In the genomic region with DNA sequence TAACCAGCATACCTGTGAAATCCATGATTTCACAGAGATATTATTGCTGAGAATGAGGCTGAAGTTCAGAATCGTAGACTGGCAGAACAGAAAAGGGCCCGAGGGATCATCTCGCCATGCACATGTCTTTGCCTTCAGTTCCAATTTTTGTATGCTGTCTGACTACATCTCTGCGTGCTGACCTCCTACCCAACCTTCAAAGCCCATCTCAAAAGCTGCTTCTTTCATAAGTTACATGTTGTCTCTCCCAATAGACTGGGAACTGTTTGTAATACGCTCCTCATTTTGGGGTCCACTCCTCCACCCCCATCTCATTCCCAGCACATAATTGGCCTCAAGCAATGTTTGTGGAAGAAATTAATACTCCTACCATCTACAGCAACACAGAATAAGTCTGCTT, we compare ENCODE assay signal across 1 cellular context.
TF ChIP-seq lines count a peak whose summit lies in the region.

No MANE protein-coding gene starts in this region.

TF ChIP-seq in WTC11, 78 proteins besides CTCF, POLR2A, EP300 and RAD21 (continued from another document):
- TF ChIP-seq, protein P1, sequence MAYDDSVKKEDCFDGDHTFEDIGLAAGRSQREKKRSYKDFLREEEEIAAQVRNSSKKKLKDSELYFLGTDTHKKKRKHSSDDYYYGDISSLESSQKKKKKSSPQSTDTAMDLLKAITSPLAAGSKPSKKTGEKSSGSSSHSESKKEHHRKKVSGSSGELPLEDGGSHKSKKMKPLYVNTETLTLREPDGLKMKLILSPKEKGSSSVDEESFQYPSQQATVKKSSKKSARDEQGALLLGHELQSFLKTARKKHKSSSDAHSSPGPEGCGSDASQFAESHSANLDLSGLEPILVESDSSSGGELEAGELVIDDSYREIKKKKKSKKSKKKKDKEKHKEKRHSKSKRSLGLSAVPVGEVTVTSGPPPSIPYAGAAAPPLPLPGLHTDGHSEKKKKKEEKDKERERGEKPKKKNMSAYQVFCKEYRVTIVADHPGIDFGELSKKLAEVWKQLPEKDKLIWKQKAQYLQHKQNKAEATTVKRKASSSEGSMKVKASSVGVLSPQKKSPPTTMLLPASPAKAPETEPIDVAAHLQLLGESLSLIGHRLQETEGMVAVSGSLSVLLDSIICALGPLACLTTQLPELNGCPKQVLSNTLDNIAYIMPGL (CRISPR knock-in tag; IDR thresholded peaks at IDR 0.05): no peak
- TF ChIP-seq, protein P2, sequence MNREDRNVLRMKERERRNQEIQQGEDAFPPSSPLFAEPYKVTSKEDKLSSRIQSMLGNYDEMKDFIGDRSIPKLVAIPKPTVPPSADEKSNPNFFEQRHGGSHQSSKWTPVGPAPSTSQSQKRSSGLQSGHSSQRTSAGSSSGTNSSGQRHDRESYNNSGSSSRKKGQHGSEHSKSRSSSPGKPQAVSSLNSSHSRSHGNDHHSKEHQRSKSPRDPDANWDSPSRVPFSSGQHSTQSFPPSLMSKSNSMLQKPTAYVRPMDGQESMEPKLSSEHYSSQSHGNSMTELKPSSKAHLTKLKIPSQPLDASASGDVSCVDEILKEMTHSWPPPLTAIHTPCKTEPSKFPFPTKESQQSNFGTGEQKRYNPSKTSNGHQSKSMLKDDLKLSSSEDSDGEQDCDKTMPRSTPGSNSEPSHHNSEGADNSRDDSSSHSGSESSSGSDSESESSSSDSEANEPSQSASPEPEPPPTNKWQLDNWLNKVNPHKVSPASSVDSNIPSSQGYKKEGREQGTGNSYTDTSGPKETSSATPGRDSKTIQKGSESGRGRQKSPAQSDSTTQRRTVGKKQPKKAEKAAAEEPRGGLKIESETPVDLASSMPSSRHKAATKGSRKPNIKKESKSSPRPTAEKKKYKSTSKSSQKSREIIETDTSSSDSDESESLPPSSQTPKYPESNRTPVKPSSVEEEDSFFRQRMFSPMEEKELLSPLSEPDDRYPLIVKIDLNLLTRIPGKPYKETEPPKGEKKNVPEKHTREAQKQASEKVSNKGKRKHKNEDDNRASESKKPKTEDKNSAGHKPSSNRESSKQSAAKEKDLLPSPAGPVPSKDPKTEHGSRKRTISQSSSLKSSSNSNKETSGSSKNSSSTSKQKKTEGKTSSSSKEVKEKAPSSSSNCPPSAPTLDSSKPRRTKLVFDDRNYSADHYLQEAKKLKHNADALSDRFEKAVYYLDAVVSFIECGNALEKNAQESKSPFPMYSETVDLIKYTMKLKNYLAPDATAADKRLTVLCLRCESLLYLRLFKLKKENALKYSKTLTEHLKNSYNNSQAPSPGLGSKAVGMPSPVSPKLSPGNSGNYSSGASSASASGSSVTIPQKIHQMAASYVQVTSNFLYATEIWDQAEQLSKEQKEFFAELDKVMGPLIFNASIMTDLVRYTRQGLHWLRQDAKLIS (CRISPR knock-in tag; IDR thresholded peaks at IDR 0.05; ENCODE audit: borderline replicate concordance): no peak
- TF ChIP-seq, protein P3, sequence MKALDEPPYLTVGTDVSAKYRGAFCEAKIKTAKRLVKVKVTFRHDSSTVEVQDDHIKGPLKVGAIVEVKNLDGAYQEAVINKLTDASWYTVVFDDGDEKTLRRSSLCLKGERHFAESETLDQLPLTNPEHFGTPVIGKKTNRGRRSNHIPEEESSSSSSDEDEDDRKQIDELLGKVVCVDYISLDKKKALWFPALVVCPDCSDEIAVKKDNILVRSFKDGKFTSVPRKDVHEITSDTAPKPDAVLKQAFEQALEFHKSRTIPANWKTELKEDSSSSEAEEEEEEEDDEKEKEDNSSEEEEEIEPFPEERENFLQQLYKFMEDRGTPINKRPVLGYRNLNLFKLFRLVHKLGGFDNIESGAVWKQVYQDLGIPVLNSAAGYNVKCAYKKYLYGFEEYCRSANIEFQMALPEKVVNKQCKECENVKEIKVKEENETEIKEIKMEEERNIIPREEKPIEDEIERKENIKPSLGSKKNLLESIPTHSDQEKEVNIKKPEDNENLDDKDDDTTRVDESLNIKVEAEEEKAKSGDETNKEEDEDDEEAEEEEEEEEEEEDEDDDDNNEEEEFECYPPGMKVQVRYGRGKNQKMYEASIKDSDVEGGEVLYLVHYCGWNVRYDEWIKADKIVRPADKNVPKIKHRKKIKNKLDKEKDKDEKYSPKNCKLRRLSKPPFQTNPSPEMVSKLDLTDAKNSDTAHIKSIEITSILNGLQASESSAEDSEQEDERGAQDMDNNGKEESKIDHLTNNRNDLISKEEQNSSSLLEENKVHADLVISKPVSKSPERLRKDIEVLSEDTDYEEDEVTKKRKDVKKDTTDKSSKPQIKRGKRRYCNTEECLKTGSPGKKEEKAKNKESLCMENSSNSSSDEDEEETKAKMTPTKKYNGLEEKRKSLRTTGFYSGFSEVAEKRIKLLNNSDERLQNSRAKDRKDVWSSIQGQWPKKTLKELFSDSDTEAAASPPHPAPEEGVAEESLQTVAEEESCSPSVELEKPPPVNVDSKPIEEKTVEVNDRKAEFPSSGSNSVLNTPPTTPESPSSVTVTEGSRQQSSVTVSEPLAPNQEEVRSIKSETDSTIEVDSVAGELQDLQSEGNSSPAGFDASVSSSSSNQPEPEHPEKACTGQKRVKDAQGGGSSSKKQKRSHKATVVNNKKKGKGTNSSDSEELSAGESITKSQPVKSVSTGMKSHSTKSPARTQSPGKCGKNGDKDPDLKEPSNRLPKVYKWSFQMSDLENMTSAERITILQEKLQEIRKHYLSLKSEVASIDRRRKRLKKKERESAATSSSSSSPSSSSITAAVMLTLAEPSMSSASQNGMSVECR (CRISPR knock-in tag; IDR thresholded peaks at IDR 0.05; ENCODE audit: borderline replicate concordance): no peak
- no peak for TF ChIP-seq ZNF138 (CRISPR knock-in tag; conservative IDR thresholded peaks at IDR 0.05)
- TF ChIP-seq RORB (CRISPR knock-in tag; IDR thresholded peaks at IDR 0.05): no peak
